Comparison of ENCODE assay signal across 9 cellular contexts in the genomic region with DNA sequence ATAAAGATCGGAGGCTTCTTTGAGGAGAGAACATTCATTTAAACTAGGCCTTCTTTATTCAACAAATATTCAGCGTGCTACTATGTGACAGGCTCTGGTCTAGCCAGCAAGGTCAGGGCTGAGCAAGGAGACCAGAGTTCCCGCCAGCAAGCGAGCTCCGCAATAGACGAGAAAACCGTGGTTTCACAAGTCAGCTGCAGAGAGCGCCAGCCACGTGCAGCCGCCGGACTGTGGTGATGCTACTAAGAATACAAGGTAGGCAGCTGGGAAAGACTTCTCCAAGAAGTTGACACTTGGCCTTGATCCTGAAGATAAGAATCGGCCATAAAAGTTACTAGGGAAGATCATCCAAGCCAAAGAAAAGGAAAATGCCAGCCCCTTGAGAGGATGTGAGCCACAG.
"Had no signal": no experiment of that assay in that cellular context is flagged by ENCODE, and none has a peak within 500 bp of the region (broad histone marks: within the 10 kb centered on the region; RNA-seq: fewer than 3 reads in every experiment).

No MANE protein-coding gene starts in this region.

- H3K4me2 ChIP-seq: GM23338 had no signal

- H3K9me3 ChIP-seq: HAP-1 had no signal

- H2AFZ ChIP-seq: GM23248, GM23338 had no signal

- ATAC-seq: GM23338, HCT116 had no signal

- H3K4me1 ChIP-seq: HAP-1 had no signal

- H3K9ac ChIP-seq: GM23248 had no signal

- H3K36me3 ChIP-seq: HAP-1 had no signal

- H3K27ac ChIP-seq: GM23248 had no signal

- H3K4me3 ChIP-seq: GM23248, GM23338, HAP-1 had no signal

- DNase-seq: GM23248, GOT3, H7, H9, HCEC 1CT, HFFc6 had no signal
